In genomic region chr3:129249284-129250065, GRCh38 we compare ENCODE assay signal across 8 cellular contexts. TPM values are rescaled to one million over a fixed set of nuclear protein-coding genes. Genes with fewer than 3 reads are reported as not detected.
DNase-seq lines count a peak whose midpoint lies in the region; ATAC-seq, FAIRE-seq and TF ChIP-seq lines count a peak whose summit lies in the region.

A gene with protein sequence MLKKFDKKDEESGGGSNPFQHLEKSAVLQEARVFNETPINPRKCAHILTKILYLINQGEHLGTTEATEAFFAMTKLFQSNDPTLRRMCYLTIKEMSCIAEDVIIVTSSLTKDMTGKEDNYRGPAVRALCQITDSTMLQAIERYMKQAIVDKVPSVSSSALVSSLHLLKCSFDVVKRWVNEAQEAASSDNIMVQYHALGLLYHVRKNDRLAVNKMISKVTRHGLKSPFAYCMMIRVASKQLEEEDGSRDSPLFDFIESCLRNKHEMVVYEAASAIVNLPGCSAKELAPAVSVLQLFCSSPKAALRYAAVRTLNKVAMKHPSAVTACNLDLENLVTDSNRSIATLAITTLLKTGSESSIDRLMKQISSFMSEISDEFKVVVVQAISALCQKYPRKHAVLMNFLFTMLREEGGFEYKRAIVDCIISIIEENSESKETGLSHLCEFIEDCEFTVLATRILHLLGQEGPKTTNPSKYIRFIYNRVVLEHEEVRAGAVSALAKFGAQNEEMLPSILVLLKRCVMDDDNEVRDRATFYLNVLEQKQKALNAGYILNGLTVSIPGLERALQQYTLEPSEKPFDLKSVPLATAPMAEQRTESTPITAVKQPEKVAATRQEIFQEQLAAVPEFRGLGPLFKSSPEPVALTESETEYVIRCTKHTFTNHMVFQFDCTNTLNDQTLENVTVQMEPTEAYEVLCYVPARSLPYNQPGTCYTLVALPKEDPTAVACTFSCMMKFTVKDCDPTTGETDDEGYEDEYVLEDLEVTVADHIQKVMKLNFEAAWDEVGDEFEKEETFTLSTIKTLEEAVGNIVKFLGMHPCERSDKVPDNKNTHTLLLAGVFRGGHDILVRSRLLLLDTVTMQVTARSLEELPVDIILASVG (plus strand): TSS chr3:129249606. CDS start chr3:129249710, 104 bp downstream.

- H3K27me3 Mint-ChIP-seq in activated T-helper 17 cell treated with anti-CD3 and anti-CD28 coated beads, Interleukin-2, amount 50 U/mL, for 72 hours = no peaks in the 10 kb centered on the region
- no peaks in the 10 kb centered on the region for H3K27me3 Mint-ChIP-seq in naive thymus-derived CD8-positive, alpha-beta T cell
- H3K27me3 Mint-ChIP-seq in stimulated activated naive B cell treated with anti-CD40 and anti-IgM and Interleukin-4, amounts not matched to agents 10 μg/mL and 1 μg/mL and 100 μg/mL, for 72 hours = no peaks in the 10 kb centered on the region

- H2AFZ ChIP-seq in fibroblast of lung (ENCODE audit: low read length) = peak within 1 kb of the TSS; percentile 97

- peak within 1 kb of the TSS; percentile 98 for H3K9ac ChIP-seq in fibroblast of lung (ENCODE audit: insufficient read depth, low read length)

- peak; percentile 96 for TF ChIP-seq POLR2A in H54 (IDR thresholded peaks at IDR 0.05; ENCODE audit: low read depth, low read length)

- no peaks in the 10 kb centered on the region for H4K20me1 ChIP-seq in fibroblast of lung (ENCODE audit: control insufficient read depth, extremely low read depth, insufficient read depth, low read length)

- H3K27ac ChIP-seq in RWPE2 (ENCODE audit: poor library complexity, severe bottlenecking) (peak within 1 kb of the TSS; percentile 59), fibroblast of lung (ENCODE audit: insufficient read depth, low read length) (peak within 1 kb of the TSS; percentile 97)

- H3K79me2 ChIP-seq in fibroblast of lung (ENCODE audit: control insufficient read depth, insufficient read depth, low read length) = peaks cover 44% of the 10 kb centered on the region

- H3K9me3 Mint-ChIP-seq in activated T-helper 17 cell treated with anti-CD3 and anti-CD28 coated beads, Interleukin-2, amount 50 U/mL, for 72 hours = no peaks in the 10 kb centered on the region
- H3K9me3 Mint-ChIP-seq in naive thymus-derived CD8-positive, alpha-beta T cell = no peaks in the 10 kb centered on the region
- H3K9me3 Mint-ChIP-seq in stimulated activated naive B cell treated with anti-CD40 and anti-IgM and Interleukin-4, amounts not matched to agents 10 μg/mL and 1 μg/mL and 100 μg/mL, for 72 hours = no peaks in the 10 kb centered on the region

- TF ChIP-seq CTCF in RWPE2 (IDR thresholded peaks at IDR 0.05; ENCODE audit: poor library complexity, severe bottlenecking) (no peak), fibroblast of lung (conservative IDR thresholded peaks at IDR 0.05 in 1 of 2, IDR thresholded peaks at IDR 0.05 in 1 of 2; ENCODE audit: low read depth in 1 of 2, low read length in 2 of 2) (no peak)

- peak within 1 kb of the TSS; percentile 100 for H3K4me2 ChIP-seq in fibroblast of lung (ENCODE audit: extremely low read depth, insufficient read depth, low read length)

- peak within 1 kb of the TSS; percentile 97 for H3K4me3 Mint-ChIP-seq in activated T-helper 17 cell treated with anti-CD3 and anti-CD28 coated beads, Interleukin-2, amount 50 U/mL, for 72 hours
- H3K4me3 Mint-ChIP-seq in naive thymus-derived CD8-positive, alpha-beta T cell = peak within 1 kb of the TSS; percentile 93 to 99 (median 96)
- H3K4me3 Mint-ChIP-seq in stimulated activated naive B cell treated with anti-CD40 and anti-IgM and Interleukin-4, amounts not matched to agents 10 μg/mL and 1 μg/mL and 100 μg/mL, for 72 hours = peak within 1 kb of the TSS; percentile 95 to 97

- ATAC-seq in RWPE2 (ENCODE audit: low read depth) = peak; percentile 79
- peak; percentile 90 for ATAC-seq in activated T-helper 17 cell treated with anti-CD3 and anti-CD28 coated beads, Interleukin-2, amount 50 U/mL, for 72 hours (replicated peaks)
- peak; percentile 82 to 88 for ATAC-seq in naive thymus-derived CD8-positive, alpha-beta T cell
- ATAC-seq in stimulated activated naive B cell treated with anti-CD40 and anti-IgM and Interleukin-4, amounts not matched to agents 10 μg/mL and 1 μg/mL and 100 μg/mL, for 72 hours (replicated peaks) = peak; percentile 90 to 92

- H3K36me3 ChIP-seq in RWPE2 (ENCODE audit: low read depth) = peaks cover 47% of the 10 kb centered on the region
- peaks cover 11% of the 10 kb centered on the region for H3K36me3 ChIP-seq in fibroblast of lung (ENCODE audit: control insufficient read depth, insufficient read depth, low read length)

- peak; percentile 23 for FAIRE-seq in H54 (lab: Jason Lieb, UNC)

- peak within 1 kb of the TSS; percentile 93 for H3K4me3 ChIP-seq in RWPE2 (ENCODE audit: severe bottlenecking)
- H3K4me3 ChIP-seq in fibroblast of lung (replicated peaks in 1 of 4; ENCODE audit: control extremely low read depth in 1 of 4, insufficient read depth in 1 of 4, low read depth in 3 of 4, low read length in 4 of 4) = peak within 1 kb of the TSS; percentile 71 to 99 (median 84)

- no peaks in the 10 kb centered on the region for H3K9me3 ChIP-seq in RWPE2 (ENCODE audit: severe bottlenecking)
- H3K9me3 ChIP-seq in fibroblast of lung (ENCODE audit: control insufficient read depth, insufficient read depth, low read depth, low read length) = no peaks in the 10 kb centered on the region

- peaks cover 25% of the 10 kb centered on the region for H3K4me1 Mint-ChIP-seq in activated T-helper 17 cell treated with anti-CD3 and anti-CD28 coated beads, Interleukin-2, amount 50 U/mL, for 72 hours
- peaks cover 18 to 61% (median 42%) of the 10 kb centered on the region in 4 donors for H3K4me1 Mint-ChIP-seq in naive thymus-derived CD8-positive, alpha-beta T cell
- peaks cover 19 to 42% of the 10 kb centered on the region in 2 donors for H3K4me1 Mint-ChIP-seq in stimulated activated naive B cell treated with anti-CD40 and anti-IgM and Interleukin-4, amounts not matched to agents 10 μg/mL and 1 μg/mL and 100 μg/mL, for 72 hours

- POLR2A ChIA-PET in naive thymus-derived CD8-positive, alpha-beta T cell (lab: Charles Lee) = interaction anchor here (0.5 to 2.7 kb wide), 30 partner anchors 9 to 600 kb away, joined by 3 to 28 read pairs (median 4); partner anchors contain the start of genes ACAD9, CFAP92, CNBP and HMCES

- H3K4me1 ChIP-seq in RWPE2 (ENCODE audit: insufficient read depth, poor library complexity, severe bottlenecking) (peaks cover 14% of the 10 kb centered on the region), fibroblast of lung (ENCODE audit: control insufficient read depth, extremely low read depth, insufficient read depth, low read length) (peaks cover 19% of the 10 kb centered on the region)

- DNase-seq in EH (ENCODE audit: low read depth) = peak; percentile 91
- DNase-seq in H54 (ENCODE audit: insufficient read length, low spot score) = peak; percentile 98
- peak; percentile 92 for DNase-seq in M059J (ENCODE audit: low read depth)
- peak; percentile 74 for DNase-seq in RWPE2 (ENCODE audit: low spot score)
- peak; percentile 76 to 88 for DNase-seq in fibroblast of lung (ENCODE audit: low read depth in 2 of 2)
- DNase-seq in naive thymus-derived CD8-positive, alpha-beta T cell = peak; percentile 78 to 92 (median 86)
- peak; percentile 87 for DNase-seq in stimulated activated naive B cell treated with anti-CD40 and anti-IgM and Interleukin-4, amounts not matched to agents 10 μg/mL and 1 μg/mL and 100 μg/mL, for 72 hours

- H3K27ac Mint-ChIP-seq in activated T-helper 17 cell treated with anti-CD3 and anti-CD28 coated beads, Interleukin-2, amount 50 U/mL, for 72 hours = peak within 1 kb of the TSS; percentile 99
- peak within 1 kb of the TSS; percentile 91 to 98 (median 97) for H3K27ac Mint-ChIP-seq in naive thymus-derived CD8-positive, alpha-beta T cell
- peak within 1 kb of the TSS; percentile 97 for H3K27ac Mint-ChIP-seq in stimulated activated naive B cell treated with anti-CD40 and anti-IgM and Interleukin-4, amounts not matched to agents 10 μg/mL and 1 μg/mL and 100 μg/mL, for 72 hours

- H3K36me3 Mint-ChIP-seq in activated T-helper 17 cell treated with anti-CD3 and anti-CD28 coated beads, Interleukin-2, amount 50 U/mL, for 72 hours (ENCODE audit: low read depth) = peaks cover 61% of the 10 kb centered on the region
- H3K36me3 Mint-ChIP-seq in naive thymus-derived CD8-positive, alpha-beta T cell = peaks cover 0 to 33% (median 12%) of the 10 kb centered on the region in 3 donors
- peaks cover 23 to 35% of the 10 kb centered on the region in 2 donors for H3K36me3 Mint-ChIP-seq in stimulated activated naive B cell treated with anti-CD40 and anti-IgM and Interleukin-4, amounts not matched to agents 10 μg/mL and 1 μg/mL and 100 μg/mL, for 72 hours

- H3K27me3 ChIP-seq in RWPE2 (ENCODE audit: insufficient read depth, poor library complexity, severe bottlenecking) (no peaks in the 10 kb centered on the region), fibroblast of lung (ENCODE audit: control insufficient read depth, insufficient read depth, low read length) (no peaks in the 10 kb centered on the region)

RNA-seq across cellular contexts. Expression of the gene that starts here (rescaled TPM):
- 203 and 347 TPM in 2 replicates for total RNA-seq in M059J (2014; rRNA removed; shearing (Covaris generic))
- total RNA-seq in activated T-helper 17 cell treated with anti-CD3 and anti-CD28 coated beads, Interleukin-2, amount 50 U/mL, for 72 hours = 100 to 1,000 TPM; 150 to 157 TPM
- total RNA-seq in fibroblast of lung = 240 and 306 TPM in 2 replicates
- 237 and 257 TPM in 2 replicates for polyA plus RNA-seq in fibroblast of lung
- polyA plus RNA-seq in fibroblast of lung (2012) = 257 and 260 TPM in 2 replicates
- polyA minus RNA-seq in fibroblast of lung (ENCODE audit: low replicate concordance) = 454 and 582 TPM in 2 replicates
- 100 to 1,000 TPM; 106 to 113 TPM for total RNA-seq in naive thymus-derived CD8-positive, alpha-beta T cell
- polyA plus RNA-seq in naive thymus-derived CD8-positive, alpha-beta T cell = 10 to 100 TPM; 54.0 to 75.5 (median 58.5) TPM

Comparison
In these comparisons a context has a peak if more than half of its experiments do, and no peak if none do; other contexts are left out.
1. Peak in every context shown above with its lines: DNase-seq, ATAC-seq, H3K4me3 ChIP-seq and H3K27ac ChIP-seq.